ENCODE assay signal across 9 cellular contexts in the genomic region with DNA sequence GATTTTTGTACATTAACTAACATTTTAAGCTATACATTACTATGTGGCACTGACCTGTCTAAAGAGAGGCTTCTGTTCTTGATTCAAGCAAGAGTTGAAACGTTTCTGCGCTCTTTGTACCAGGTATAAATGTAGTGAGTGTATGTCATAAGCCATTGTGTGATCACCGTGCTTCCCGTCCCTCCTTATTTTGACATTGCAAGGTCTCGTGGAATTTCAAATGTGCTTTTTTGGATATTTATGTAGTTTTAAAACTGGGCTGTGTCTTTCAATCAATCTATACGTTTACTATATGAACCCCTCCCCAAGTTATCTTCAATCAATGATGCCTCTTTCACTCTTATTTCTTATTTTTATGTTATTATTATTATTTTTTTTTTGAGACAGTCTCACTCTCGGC. TPM values are rescaled to one million over a fixed set of nuclear protein-coding genes. Genes with fewer than 3 reads are reported as not detected.
DNase-seq lines count a peak whose midpoint lies in the region; ATAC-seq, FAIRE-seq and TF ChIP-seq lines count a peak whose summit lies in the region.
"Had no signal": no experiment of that assay in that cellular context is flagged by ENCODE, and none has a peak within 500 bp of the region (broad histone marks: within the 10 kb centered on the region; RNA-seq: fewer than 3 reads in every experiment).

A gene with protein sequence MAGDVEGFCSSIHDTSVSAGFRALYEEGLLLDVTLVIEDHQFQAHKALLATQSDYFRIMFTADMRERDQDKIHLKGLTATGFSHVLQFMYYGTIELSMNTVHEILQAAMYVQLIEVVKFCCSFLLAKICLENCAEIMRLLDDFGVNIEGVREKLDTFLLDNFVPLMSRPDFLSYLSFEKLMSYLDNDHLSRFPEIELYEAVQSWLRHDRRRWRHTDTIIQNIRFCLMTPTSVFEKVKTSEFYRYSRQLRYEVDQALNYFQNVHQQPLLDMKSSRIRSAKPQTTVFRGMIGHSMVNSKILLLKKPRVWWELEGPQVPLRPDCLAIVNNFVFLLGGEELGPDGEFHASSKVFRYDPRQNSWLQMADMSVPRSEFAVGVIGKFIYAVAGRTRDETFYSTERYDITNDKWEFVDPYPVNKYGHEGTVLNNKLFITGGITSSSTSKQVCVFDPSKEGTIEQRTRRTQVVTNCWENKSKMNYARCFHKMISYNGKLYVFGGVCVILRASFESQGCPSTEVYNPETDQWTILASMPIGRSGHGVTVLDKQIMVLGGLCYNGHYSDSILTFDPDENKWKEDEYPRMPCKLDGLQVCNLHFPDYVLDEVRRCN (minus strand): TSS at position 101 of the 400 bp plus-strand sequence. CDS start 20,493 bp downstream, outside the sequence.

- peaks cover 2% of the 10 kb centered on the region for H3K79me2 ChIP-seq in parathyroid adenoma

- no peaks in the 10 kb centered on the region for H3K4me1 ChIP-seq in esophagus (ENCODE audit: control insufficient read depth in 2 of 2, insufficient read depth in 2 of 2, low read length in 1 of 2)
- no peaks in the 10 kb centered on the region for H3K4me1 ChIP-seq in parathyroid adenoma

- no peak for ATAC-seq in GM18519 (IDR thresholded peaks at IDR 0.05; ENCODE audit: low FRiP score, unreplicated experiment)
- no peak for ATAC-seq in HG03439 (IDR thresholded peaks at IDR 0.05; ENCODE audit: unreplicated experiment)
- no peak for ATAC-seq in GM19324 (IDR thresholded peaks at IDR 0.05; ENCODE audit: low FRiP score, unreplicated experiment)
- ATAC-seq in HG03457 (IDR thresholded peaks at IDR 0.05; ENCODE audit: unreplicated experiment): no peak

- H3K4me3 ChIP-seq in esophagus (ENCODE audit: low read depth in 1 of 2, low read length in 2 of 2): peak within 1 kb of the TSS; percentile 56 to 72
- peak within 1 kb of the TSS; percentile 70 for H3K4me3 ChIP-seq in parathyroid adenoma (ENCODE audit: low read depth, low read length)

- H3K27me3 ChIP-seq in esophagus (ENCODE audit: control insufficient read depth in 1 of 2, insufficient read depth in 2 of 2, low read length in 2 of 2): no peaks in the 10 kb centered on the region
- no peaks in the 10 kb centered on the region for H3K27me3 ChIP-seq in parathyroid adenoma (ENCODE audit: control insufficient read depth, insufficient read depth, low read length)

- DNase-seq in D721Med (ENCODE audit: insufficient read length, low spot score) (no peak), RPMI7951 (ENCODE audit: low read depth) (no peak)
- DNase-seq: GOT3 had no signal

- no peaks in the 10 kb centered on the region for H3K9me3 ChIP-seq in esophagus (ENCODE audit: control insufficient read depth in 2 of 2, insufficient read depth in 1 of 2, low read depth in 1 of 2, low read length in 1 of 2)
- H3K9me3 ChIP-seq in parathyroid adenoma (ENCODE audit: control insufficient read depth, low read length): no peaks in the 10 kb centered on the region

- H3K36me3 ChIP-seq in esophagus (ENCODE audit: control insufficient read depth in 2 of 2, insufficient read depth in 2 of 2, low read length in 1 of 2) (no peaks in the 10 kb centered on the region), parathyroid adenoma (ENCODE audit: control insufficient read depth, insufficient read depth, low read length) (no peaks in the 10 kb centered on the region)

- peak within 1 kb of the TSS; percentile 73 for H2AFZ ChIP-seq in parathyroid adenoma

- peak within 1 kb of the TSS; percentile 92 for H3K9ac ChIP-seq in parathyroid adenoma

- TF ChIP-seq CTCF in D721Med (IDR thresholded peaks at IDR 0.05; ENCODE audit: insufficient read depth, missing control alignments) (no peak), parathyroid adenoma (IDR thresholded peaks at IDR 0.05) (no peak)

- peak; percentile 46 for FAIRE-seq in D721Med (lab: Jason Lieb, UNC)

- H3K27ac ChIP-seq in esophagus (ENCODE audit: low read depth in 2 of 2, low read length in 1 of 2) (peak within 1 kb of the TSS in 1 of 2 donors; percentile 93), parathyroid adenoma (peak within 1 kb of the TSS; percentile 98)

- H3K4me2 ChIP-seq in parathyroid adenoma (ENCODE audit: low read length): peak within 1 kb of the TSS; percentile 88

- 79 to 87% methylated on average over 7 of the region's 7 CpGs for WGBS in esophagus, 2 donors

RNA-seq across cellular contexts. Expression of the gene that starts here (rescaled TPM):
- total RNA-seq in RPMI7951 (2014; rRNA removed; shearing (Covaris generic)): 12.8 and 14.7 TPM in 2 replicates
- 1 to 10 TPM in 1 of 2 donors, under 1 TPM in 1; 0.84 to 1.9 TPM for polyA plus RNA-seq in esophagus
